3 cellular contexts compared by ENCODE assay signal in genomic region chr17:71163813-71164122, GRCh38.
A peak's percentile ranks its signal among the peaks of the same experiment; 100 is the strongest.
TF ChIP-seq lines count a peak whose summit lies in the region.

No MANE protein-coding gene starts in this region.

TF ChIP-seq in liver, 16 proteins besides CTCF, POLR2A, EP300 and RAD21:
- no peak for TF ChIP-seq ZBTB33 (IDR thresholded peaks at IDR 0.05)
- no peak for TF ChIP-seq JUND (IDR thresholded peaks at IDR 0.05)
- TF ChIP-seq MAX (IDR thresholded peaks at IDR 0.05): peak; percentile 5

TF ChIP-seq in HepG2, 621 proteins besides CTCF, POLR2A, EP300 and RAD21 (continued from another document):
- no peak for TF ChIP-seq ZBTB10 (CRISPR knock-in tag; IDR thresholded peaks at IDR 0.05; ENCODE audit: borderline replicate concordance)
- TF ChIP-seq TFDP2 (CRISPR knock-in tag; IDR thresholded peaks at IDR 0.05): no peak

TF ChIP-seq in GM23338, 12 proteins besides CTCF, POLR2A, EP300 and RAD21 (continued from another document):
- TF ChIP-seq REST (IDR thresholded peaks at IDR 0.05; ENCODE audit: unreplicated experiment) (no peak), ZNF114 (CRISPR knock-in tag; IDR thresholded peaks at IDR 0.05) (no peak)
